ENCODE assay signal across 28 cellular contexts in the genomic region with DNA sequence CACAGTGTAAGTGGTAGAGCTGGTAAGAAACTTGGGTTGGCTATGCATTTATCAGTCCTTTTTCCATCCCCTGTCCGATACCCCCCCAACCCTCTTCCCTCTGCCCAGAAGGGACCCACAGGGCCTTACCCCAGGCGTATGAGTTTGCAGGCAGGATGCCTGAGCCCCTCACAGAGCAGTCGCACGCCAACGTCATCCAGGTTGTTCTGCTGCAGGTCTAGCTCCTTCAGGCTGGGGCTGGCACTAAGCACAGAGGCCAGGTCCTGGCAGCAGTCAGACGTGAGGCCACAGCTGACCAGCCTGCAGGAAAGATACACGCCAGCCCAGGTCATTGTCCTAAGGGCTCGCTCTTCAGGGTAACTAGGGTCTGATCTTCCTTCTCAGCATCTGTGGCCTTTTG.
"Had no signal": no experiment of that assay in that cellular context is flagged by ENCODE, and none has a peak within 500 bp of the region (broad histone marks: within the 10 kb centered on the region; RNA-seq: fewer than 3 reads in every experiment).

No MANE protein-coding gene starts in this region.

- ATAC-seq: left colon; left lung; lower lobe of right lung; natural killer cell; stimulated activated effector memory CD8-positive, alpha-beta T cell treated with anti-CD3 and anti-CD28 coated beads, Interleukin-12 subunit alpha, Interleukin-12 subunit beta, amount 100 ng/mL, for 72 hours; stimulated activated naive CD8-positive, alpha-beta T cell treated with anti-CD3 and anti-CD28 coated beads, Interleukin-15, amount 100 ng/mL, for 72 hours had no signal

- H3K27me3 ChIP-seq: left lung, neural progenitor cell, ovary, right atrium auricular region, sigmoid colon, spleen, testis, thyroid gland, transverse colon, upper lobe of left lung had no signal

- H3K4me3 Mint-ChIP-seq: mesothelial cell of epicardium; natural killer cell; nephron progenitor cell; neural progenitor cell; stimulated activated effector memory CD8-positive, alpha-beta T cell treated with anti-CD3 and anti-CD28 coated beads, Interleukin-12 subunit alpha, Interleukin-12 subunit beta, amount 100 ng/mL, for 72 hours; stimulated activated naive CD8-positive, alpha-beta T cell treated with anti-CD3 and anti-CD28 coated beads, Interleukin-15, amount 100 ng/mL, for 72 hours had no signal

- H3K27ac ChIP-seq: left lung, lower lobe of right lung, neural progenitor cell, ovary, right atrium auricular region, spleen, testis, thyroid gland, transverse colon, upper lobe of left lung had no signal

- H3K9ac ChIP-seq: neural progenitor cell had no signal

- H3K27ac Mint-ChIP-seq: nephron progenitor cell; progenitor cell of endocrine pancreas; stimulated activated effector memory CD8-positive, alpha-beta T cell treated with anti-CD3 and anti-CD28 coated beads, Interleukin-12 subunit alpha, Interleukin-12 subunit beta, amount 100 ng/mL, for 72 hours had no signal

- H2AFZ ChIP-seq: neural progenitor cell had no signal

- H3K9me3 ChIP-seq: left lung, lower lobe of right lung, ovary, right atrium auricular region, sigmoid colon, spleen, testis, thyroid gland, transverse colon, upper lobe of left lung had no signal

- H3K27me3 Mint-ChIP-seq: naive B cell; stimulated activated naive CD8-positive, alpha-beta T cell treated with anti-CD3 and anti-CD28 coated beads, Interleukin-15, amount 100 ng/mL, for 72 hours had no signal

- H3K4me3 ChIP-seq: left lung, lower lobe of right lung, neural progenitor cell, ovary, right atrium auricular region, sigmoid colon, spleen, testis, thyroid gland, transverse colon, upper lobe of left lung had no signal

- H3K4me1 Mint-ChIP-seq: stimulated activated effector memory CD8-positive, alpha-beta T cell treated with anti-CD3 and anti-CD28 coated beads, Interleukin-12 subunit alpha, Interleukin-12 subunit beta, amount 100 ng/mL, for 72 hours; stimulated activated naive CD8-positive, alpha-beta T cell treated with anti-CD3 and anti-CD28 coated beads, Interleukin-15, amount 100 ng/mL, for 72 hours had no signal

- H3K9me3 Mint-ChIP-seq: mesothelial cell of epicardium; naive B cell; natural killer cell; nephron progenitor cell; neural progenitor cell; stimulated activated effector memory CD8-positive, alpha-beta T cell treated with anti-CD3 and anti-CD28 coated beads, Interleukin-12 subunit alpha, Interleukin-12 subunit beta, amount 100 ng/mL, for 72 hours; stimulated activated naive CD8-positive, alpha-beta T cell treated with anti-CD3 and anti-CD28 coated beads, Interleukin-15, amount 100 ng/mL, for 72 hours had no signal

- H3K4me2 ChIP-seq: neural progenitor cell had no signal

- H3K36me3 Mint-ChIP-seq: mesothelial cell of epicardium, neural progenitor cell had no signal

- FAIRE-seq: keratinocyte, small intestine, urothelium cell line had no signal

- H3K4me1 ChIP-seq: left lung, lower lobe of right lung, right atrium auricular region, spleen, testis, thyroid gland, transverse colon, upper lobe of left lung had no signal

- DNase-seq: hippocampal formation; left colon; left lung; lower lobe of right lung; mammary epithelial cell; mesenchymal stem cell; naive B cell; natural killer cell; nephron progenitor cell; ovary; sigmoid colon; small intestine; spleen; stimulated activated CD4-positive, alpha-beta T cell treated with anti-CD3 and anti-CD28 coated beads, Interleukin-4, amount 100 ng/mL, for 24 hours; stimulated activated naive CD4-positive, alpha-beta T cell; stimulated activated naive CD8-positive, alpha-beta T cell treated with anti-CD3 and anti-CD28 coated beads, Interleukin-15, amount 100 ng/mL, for 72 hours; substantia nigra; testis; thyroid gland; transverse colon; upper lobe of left lung had no signal

- H3K36me3 ChIP-seq: neural progenitor cell, ovary, transverse colon had no signal
